ENCODE assay signal across 15 cellular contexts in the genomic region with DNA sequence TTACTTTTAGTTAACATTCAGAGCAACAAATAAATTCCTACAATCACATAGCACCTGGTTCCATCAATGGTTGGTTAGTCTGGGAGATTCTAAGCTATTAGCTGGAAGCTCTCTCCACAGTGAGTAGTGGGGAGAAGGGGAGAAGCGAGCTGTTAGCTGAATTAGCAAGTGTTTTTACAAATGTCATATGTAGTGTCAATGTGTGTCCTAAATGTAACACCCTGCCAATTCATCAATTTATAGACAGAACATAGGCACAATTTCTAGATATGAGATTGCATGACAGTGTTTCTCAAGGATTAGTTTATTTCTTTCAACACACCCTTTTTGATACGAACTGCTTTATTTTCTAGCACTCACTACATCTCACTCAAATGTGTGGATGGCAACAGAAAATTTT.
"Had no signal": no experiment of that assay in that cellular context is flagged by ENCODE, and none has a peak within 500 bp of the region (broad histone marks: within the 10 kb centered on the region; RNA-seq: fewer than 3 reads in every experiment).

No MANE protein-coding gene starts in this region.

- ATAC-seq: activated CD4-positive, alpha-beta T cell treated with anti-CD3 and anti-CD28 coated beads for 36 hours; activated T-cell treated with anti-CD3 and anti-CD28 coated beads, Interleukin-2, amount 50 U/mL, for 4 hours; natural killer cell treated with Interleukin-12 subunit alpha and Interleukin-12 subunit beta and Interleukin-15 and Interleukin-18, amount 100 ng/mL, for 72 hours had no signal

- H3K27me3 Mint-ChIP-seq: activated CD4-positive, alpha-beta memory T cell treated with anti-CD3 and anti-CD28 coated beads, Interleukin-2, amount 10 ng/mL, durations not matched to agents 7 days and 5 days; activated CD4-positive, alpha-beta T cell treated with anti-CD3 and anti-CD28 coated beads for 36 hours; natural killer cell treated with Interleukin-12 subunit alpha and Interleukin-12 subunit beta and Interleukin-15 and Interleukin-18, amount 100 ng/mL, for 72 hours had no signal

- H3K9me3 Mint-ChIP-seq: activated CD4-positive, alpha-beta memory T cell treated with anti-CD3 and anti-CD28 coated beads, Interleukin-2, amount 10 ng/mL, durations not matched to agents 7 days and 5 days; activated naive CD4-positive, alpha-beta T cell treated with anti-CD3 and anti-CD28 coated beads for 36 hours; activated T-cell treated with anti-CD3 and anti-CD28 coated beads, Interleukin-2, amount 50 U/mL, for 4 hours; natural killer cell treated with Interleukin-12 subunit alpha and Interleukin-12 subunit beta and Interleukin-15 and Interleukin-18, amount 100 ng/mL, for 72 hours had no signal

- H3K9me3 ChIP-seq: left lung, thyroid gland had no signal

- H3K4me1 Mint-ChIP-seq: activated CD4-positive, alpha-beta memory T cell treated with anti-CD3 and anti-CD28 coated beads, Interleukin-2, amount 10 ng/mL, durations not matched to agents 7 days and 5 days; activated CD4-positive, alpha-beta T cell treated with anti-CD3 and anti-CD28 coated beads for 36 hours had no signal

- DNase-seq: activated CD4-positive, alpha-beta memory T cell treated with anti-CD3 and anti-CD28 coated beads, Interleukin-2, amount 10 ng/mL, durations not matched to agents 7 days and 5 days; activated CD4-positive, alpha-beta T cell treated with anti-CD3 and anti-CD28 coated beads for 36 hours; activated naive CD4-positive, alpha-beta T cell treated with anti-CD3 and anti-CD28 coated beads for 36 hours; activated T-cell treated with anti-CD3 and anti-CD28 coated beads, Interleukin-2, amount 50 U/mL, for 4 hours; brain microvascular endothelial cell; cortex of kidney; effector CD4-positive, alpha-beta T cell; left lung; posterior cingulate gyrus; stimulated activated CD4-positive, alpha-beta T cell treated with anti-CD3 and anti-CD28 coated beads, Interleukin-12 subunit alpha, Interleukin-12 subunit beta, amount 100 ng/mL, for 4 hours; stimulated activated CD4-positive, alpha-beta T cell treated with anti-CD3 and anti-CD28 coated beads, Interleukin-1b, Interleukin-23, amount 100 ng/mL, for 48 hours; stimulated activated CD8-positive, alpha-beta memory T cell treated with anti-CD3 and anti-CD28 coated beads, Interleukin-4, amount 100 ng/mL, for 48 hours; stimulated activated naive CD4-positive, alpha-beta T cell; thyroid gland had no signal

- H3K36me3 ChIP-seq: brain microvascular endothelial cell, left lung, thyroid gland had no signal

- H3K4me3 Mint-ChIP-seq: activated CD4-positive, alpha-beta memory T cell treated with anti-CD3 and anti-CD28 coated beads, Interleukin-2, amount 10 ng/mL, durations not matched to agents 7 days and 5 days; activated CD4-positive, alpha-beta T cell treated with anti-CD3 and anti-CD28 coated beads for 36 hours; activated naive CD4-positive, alpha-beta T cell treated with anti-CD3 and anti-CD28 coated beads for 36 hours; activated T-cell treated with anti-CD3 and anti-CD28 coated beads, Interleukin-2, amount 50 U/mL, for 4 hours; natural killer cell treated with Interleukin-12 subunit alpha and Interleukin-12 subunit beta and Interleukin-15 and Interleukin-18, amount 100 ng/mL, for 72 hours had no signal

- H3K4me3 ChIP-seq: left lung, thyroid gland had no signal

- H3K27me3 ChIP-seq: brain microvascular endothelial cell, left lung, thyroid gland had no signal

- H3K36me3 Mint-ChIP-seq: natural killer cell treated with Interleukin-12 subunit alpha and Interleukin-12 subunit beta and Interleukin-15 and Interleukin-18, amount 100 ng/mL, for 72 hours had no signal

- H3K27ac Mint-ChIP-seq: activated CD4-positive, alpha-beta memory T cell treated with anti-CD3 and anti-CD28 coated beads, Interleukin-2, amount 10 ng/mL, durations not matched to agents 7 days and 5 days; activated CD4-positive, alpha-beta T cell treated with anti-CD3 and anti-CD28 coated beads for 36 hours; activated naive CD4-positive, alpha-beta T cell treated with anti-CD3 and anti-CD28 coated beads for 36 hours; natural killer cell treated with Interleukin-12 subunit alpha and Interleukin-12 subunit beta and Interleukin-15 and Interleukin-18, amount 100 ng/mL, for 72 hours had no signal

- H3K27ac ChIP-seq: brain microvascular endothelial cell, left lung had no signal
